In the genomic region with DNA sequence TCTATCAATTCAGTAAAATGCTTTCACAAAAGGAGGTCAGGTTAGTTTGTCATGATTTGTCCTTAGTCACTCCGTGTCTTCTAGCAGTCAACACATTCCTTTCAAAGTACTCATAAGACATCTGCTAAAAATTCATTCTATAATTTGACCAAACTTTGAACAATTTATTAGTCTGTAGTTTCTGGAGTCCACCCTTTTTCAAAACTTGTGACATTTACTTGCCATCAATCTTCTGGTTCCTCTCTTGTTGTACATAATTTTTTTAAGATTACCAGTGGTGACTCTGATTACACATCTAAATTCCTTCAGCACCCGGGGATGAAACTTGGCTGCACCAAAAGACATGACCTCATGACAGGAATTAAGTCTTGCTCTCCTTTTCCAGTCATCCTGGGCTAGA, we compare ENCODE assay signal across 23 cellular contexts.
A peak's percentile ranks its signal among the peaks of the same experiment; 100 is the strongest.
DNase-seq lines count a peak whose midpoint lies in the region; ATAC-seq, FAIRE-seq and TF ChIP-seq lines count a peak whose summit lies in the region.
"Had no signal": no experiment of that assay in that cellular context is flagged by ENCODE, and none has a peak within 500 bp of the region (broad histone marks: within the 10 kb centered on the region; RNA-seq: fewer than 3 reads in every experiment).

No MANE protein-coding gene starts in this region.

- peaks cover 9% of the 10 kb centered on the region for H3K4me1 Mint-ChIP-seq in MCF 10A (ENCODE audit: insufficient read depth, unreplicated experiment)
- H3K4me1 Mint-ChIP-seq: activated B cell treated with CpG ODN at 0.5 μM for 24 hours had no signal

- peak; percentile 42 for DNase-seq in MCF 10A (ENCODE audit: unreplicated experiment)
- DNase-seq in breast epithelium (ENCODE audit: low spot score in 2 of 2), result no peak
- peak; percentile 54 for DNase-seq in bronchial epithelial cell (ENCODE audit: low read depth)
- DNase-seq in lung (ENCODE audit: low spot score), result no peak
- DNase-seq in aorta, result no peak
- no peak for DNase-seq in nucleus accumbens (lab: John Stamatoyannopoulos, UW)
- DNase-seq in kidney, result no peak
- DNase-seq: activated B cell treated with CpG ODN at 0.5 μM for 24 hours; Caco-2; effector memory CD4-positive, alpha-beta T cell; H7; heart left ventricle; Kasumi-1; left colon; NCI-H1694 treated with DMSO at 0.1 percent for 48 hours; NCI-H524; stimulated activated CD4-positive, alpha-beta T cell treated with anti-CD3 and anti-CD28 coated beads, Interleukin-4, amount 100 ng/mL, for 24 hours; upper lobe of right lung had no signal

- H3K36me3 ChIP-seq in breast epithelium, result no peaks in the 10 kb centered on the region
- H3K36me3 ChIP-seq in bronchial epithelial cell (ENCODE audit: control insufficient read depth, insufficient read depth, low read length), result no peaks in the 10 kb centered on the region
- H3K36me3 ChIP-seq in lung (ENCODE audit: control insufficient read depth in 2 of 2, insufficient read depth in 2 of 2, low read length in 2 of 2), result no peaks in the 10 kb centered on the region
- H3K36me3 ChIP-seq in aorta (ENCODE audit: control insufficient read depth in 1 of 2, insufficient read depth in 2 of 2, low read length in 1 of 2), result no peaks in the 10 kb centered on the region
- no peaks in the 10 kb centered on the region for H3K36me3 ChIP-seq in kidney (ENCODE audit: control insufficient read depth in 1 of 2, insufficient read depth in 2 of 2, low read length in 2 of 2)
- H3K36me3 ChIP-seq: heart left ventricle, right atrium auricular region, upper lobe of right lung had no signal

- H3K36me3 Mint-ChIP-seq in MCF 10A (ENCODE audit: insufficient read depth, unreplicated experiment), result no peaks in the 10 kb centered on the region

- H3K4me1 ChIP-seq in breast epithelium (no peaks in the 10 kb centered on the region), lung (ENCODE audit: control insufficient read depth in 2 of 2, insufficient read depth in 2 of 2, low read length in 2 of 2) (no peaks in the 10 kb centered on the region), aorta (ENCODE audit: control insufficient read depth in 1 of 2, insufficient read depth in 2 of 2, low read length in 2 of 2) (no peaks in the 10 kb centered on the region), kidney (ENCODE audit: control insufficient read depth in 1 of 2, insufficient read depth in 1 of 2, low read depth in 1 of 2, low read length in 2 of 2) (no peaks in the 10 kb centered on the region)
- H3K4me1 ChIP-seq: Caco-2, right atrium auricular region, upper lobe of right lung had no signal

- no peak overlapping the region for H3K9ac ChIP-seq in kidney (ENCODE audit: low read length in 2 of 2)

- H3K27me3 ChIP-seq in breast epithelium (no peaks in the 10 kb centered on the region), bronchial epithelial cell (ENCODE audit: control insufficient read depth, insufficient read depth, low read length) (no peaks in the 10 kb centered on the region), lung (ENCODE audit: control insufficient read depth, insufficient read depth) (no peaks in the 10 kb centered on the region), aorta (ENCODE audit: control insufficient read depth in 1 of 2, insufficient read depth in 2 of 2, low read length in 1 of 2) (no peaks in the 10 kb centered on the region)
- H3K27me3 ChIP-seq: heart left ventricle, right atrium auricular region, upper lobe of right lung had no signal

- WGBS in lung, 2 donors, result 37 to 63% methylated on average over 2 of the region's 2 CpGs
- 0 to 4% methylated on average over 2 of the region's 2 CpGs for WGBS in aorta, 2 donors

- POLR2A ChIA-PET in MCF 10A (lab: Yijun Ruan, JAX), result interaction anchor here (0.6 kb wide), 2 partner anchors 650 to 758 kb away, joined by 3 read pairs; no protein-coding TSS in a partner anchor

- CTCF ChIA-PET in MCF 10A (lab: Yijun Ruan, JAX), result interaction anchor here (0.7 to 2.7 kb wide), 2 partner anchors 869 to 950 kb away, joined by 3 to 14 read pairs; no protein-coding TSS in a partner anchor

- TF ChIP-seq CTCF in MCF 10A (IDR thresholded peaks at IDR 0.05; ENCODE audit: unreplicated experiment) (no peak), breast epithelium (IDR thresholded peaks at IDR 0.05) (no peak), bronchial epithelial cell (IDR thresholded peaks at IDR 0.05; ENCODE audit: insufficient read depth, low read length, severe bottlenecking) (no peak), lung (IDR thresholded peaks at IDR 0.05; ENCODE audit: control extremely low read depth, extremely low read depth) (no peak), kidney (IDR thresholded peaks at IDR 0.05; ENCODE audit: borderline replicate concordance, extremely low read depth, insufficient read depth) (no peak)

- no peaks in the 10 kb centered on the region for H3K27me3 Mint-ChIP-seq in MCF 10A (ENCODE audit: insufficient read depth, unreplicated experiment)
- H3K27me3 Mint-ChIP-seq: activated B cell treated with CpG ODN at 0.5 μM for 24 hours had no signal

- no peaks in the 10 kb centered on the region for H3K9me3 Mint-ChIP-seq in MCF 10A (ENCODE audit: unreplicated experiment)
- H3K9me3 Mint-ChIP-seq: activated B cell treated with CpG ODN at 0.5 μM for 24 hours; natural killer cell treated with Interleukin-12 subunit alpha and Interleukin-12 subunit beta and Interleukin-15 and Interleukin-18, amount 100 ng/mL, for 72 hours had no signal

- no peak overlapping the region for H3K4me3 Mint-ChIP-seq in MCF 10A (ENCODE audit: unreplicated experiment)
- H3K4me3 Mint-ChIP-seq: activated B cell treated with CpG ODN at 0.5 μM for 24 hours; natural killer cell treated with Interleukin-12 subunit alpha and Interleukin-12 subunit beta and Interleukin-15 and Interleukin-18, amount 100 ng/mL, for 72 hours had no signal

- H3K27ac Mint-ChIP-seq in MCF 10A (ENCODE audit: low read depth, unreplicated experiment), result peak overlapping the region; percentile 68
- H3K27ac Mint-ChIP-seq: activated B cell treated with CpG ODN at 0.5 μM for 24 hours had no signal

- H3K9me3 ChIP-seq in breast epithelium, result no peaks in the 10 kb centered on the region
- H3K9me3 ChIP-seq in lung (ENCODE audit: control insufficient read depth in 2 of 2, insufficient read depth in 1 of 2, low read length in 1 of 2), result no peaks in the 10 kb centered on the region
- H3K9me3 ChIP-seq in aorta (ENCODE audit: control insufficient read depth, low read length), result no peaks in the 10 kb centered on the region
- no peaks in the 10 kb centered on the region for H3K9me3 ChIP-seq in kidney (ENCODE audit: control insufficient read depth in 1 of 2, low read length in 2 of 2)
- H3K9me3 ChIP-seq: Caco-2, heart left ventricle, right atrium auricular region, upper lobe of right lung had no signal

- FAIRE-seq in bronchial epithelial cell (lab: Jason Lieb, UNC), result no peak
- no peak for FAIRE-seq in kidney (lab: Jason Lieb, UNC)
- FAIRE-seq: A204.1 had no signal

- H3K4me3 ChIP-seq in breast epithelium (no peak overlapping the region), bronchial epithelial cell (ENCODE audit: low read depth, low read length) (no peak overlapping the region), lung (no peak overlapping the region), aorta (ENCODE audit: low read length in 2 of 2) (no peak overlapping the region), kidney (ENCODE audit: low read length in 2 of 2) (no peak overlapping the region)
- H3K4me3 ChIP-seq: heart left ventricle, PC-9, right atrium auricular region, upper lobe of right lung had no signal

- intact Hi-C loops in MCF 10A (cut with micrococcal nuclease) (loop anchor here (5.0 to 10.0 kb wide), 3 partner anchors 762 to 1975 kb away; no protein-coding TSS in a partner anchor), breast epithelium (cut with DNase I; ENCODE audit: low total_unique reads) (no loop called here), aorta (cut with DNase I) (loop anchor here (5.0 to 10.0 kb wide), 3 partner anchors 842 to 1352 kb away; a partner anchor contains a TSS), kidney (cut with DNase I) (no loop called here)

- no peak for TF ChIP-seq POLR2A in breast epithelium (IDR thresholded peaks at IDR 0.05)

- no peak overlapping the region for H3K27ac ChIP-seq in breast epithelium
- no peak overlapping the region for H3K27ac ChIP-seq in lung (ENCODE audit: low read depth in 1 of 2, low read length in 1 of 2)
- no peak overlapping the region for H3K27ac ChIP-seq in aorta (ENCODE audit: low read depth in 1 of 2, low read length in 2 of 2)
- H3K27ac ChIP-seq in kidney (ENCODE audit: low read depth in 2 of 2, low read length in 2 of 2), result no peak overlapping the region
- H3K27ac ChIP-seq: PC-9, right atrium auricular region, upper lobe of right lung had no signal

- ATAC-seq in lung (ENCODE audit: insufficient read depth, low FRiP score) (peak; percentile 25), aorta (ENCODE audit: low FRiP score) (peak; percentile 29), GM18502 (IDR thresholded peaks at IDR 0.05; ENCODE audit: poor library complexity, unreplicated experiment) (no peak)
- ATAC-seq: left colon; natural killer cell treated with Interleukin-12 subunit alpha and Interleukin-12 subunit beta and Interleukin-15 and Interleukin-18, amount 100 ng/mL, for 72 hours had no signal

- no TSS peak for BruUV-seq in MCF 10A (replicated peaks; lab: Mats Ljungman, UMichigan)

Comparison
In these comparisons a context has a peak if more than half of its experiments do, and no peak if none do; other contexts are left out.
1. DNase-seq: peak in MCF 10A (single experiment) and bronchial epithelial cell (single experiment); none in breast epithelium (0 of 2), lung (single experiment), aorta (0 of 2), nucleus accumbens (0 of 56) and kidney (single experiment).
2. intact Hi-C loops: an anchor here in MCF 10A (5.0 to 10.0 kb wide) and aorta (5.0 to 10.0 kb wide); none called in breast epithelium and kidney.